ENCODE assay signal across 14 cellular contexts in genomic region chr13:68551701-68552522, GRCh38.
DNase-seq lines count a peak whose midpoint lies in the region; ATAC-seq and TF ChIP-seq lines count a peak whose summit lies in the region.
"Had no signal": no experiment of that assay in that cellular context is flagged by ENCODE, and none has a peak within 500 bp of the region (broad histone marks: within the 10 kb centered on the region; RNA-seq: fewer than 3 reads in every experiment).

No MANE protein-coding gene starts in this region.

- no peak for TF ChIP-seq CTCF in right lobe of liver (IDR thresholded peaks at IDR 0.05)

- H3K36me3 ChIP-seq in right lobe of liver = no peaks in the 10 kb centered on the region
- H3K36me3 ChIP-seq: MG63 had no signal

- peak overlapping the region in 1 of 3 donors; percentile 29 for H3K27ac ChIP-seq in right lobe of liver
- H3K27ac ChIP-seq: body of pancreas had no signal

- peak; percentile 2 for DNase-seq in Daoy (ENCODE audit: low read depth)
- peak; percentile 1 for DNase-seq in HS-5 (ENCODE audit: low read depth)
- DNase-seq in right lobe of liver = no peak
- DNase-seq in inferior parietal cortex (ENCODE audit: extremely low spot score) = no peak
- no peak for DNase-seq in AG08395 (ENCODE audit: low spot score)
- DNase-seq: activated CD4-positive, CD25-positive, alpha-beta regulatory T cell; activated naive CD4-positive, alpha-beta T cell; body of pancreas; MG63; naive B cell; NK-92 treated with Interleukin-12 subunit alpha and Interleukin-12 subunit beta, amount 100 ng/mL, for 24 hours had no signal

- TF ChIP-seq POLR2A in right lobe of liver (IDR thresholded peaks at IDR 0.05) = no peak

- no peaks in the 10 kb centered on the region for H3K9me3 ChIP-seq in right lobe of liver
- H3K9me3 ChIP-seq: body of pancreas, MG63 had no signal

- 32% methylated on average over 4 of the region's 5 CpGs for WGBS in right lobe of liver (ENCODE audit: insufficient coverage, low coverage, low lambda C conversion rate, missing lambda C conversion rate)

- ATAC-seq in SK-N-SH treated with all-trans-retinoic acid at 6 μM for 48 hours = peak; percentile 53
- peak; percentile 83 to 99 (median 94) for ATAC-seq in right lobe of liver
- no peak for ATAC-seq in HG03139 (IDR thresholded peaks at IDR 0.05; ENCODE audit: unreplicated experiment)
- ATAC-seq in activated CD4-positive, CD25-positive, alpha-beta regulatory T cell treated with anti-CD3 and anti-CD28 coated beads, Interleukin-2, amount 50 U/mL, for 24 hours = no peak
- ATAC-seq: body of pancreas had no signal

- intact Hi-C loops in right lobe of liver (cut with DNase I) = no loop called here

- H3K4me3 ChIP-seq in right lobe of liver = peak overlapping the region in 2 of 3 donors; percentile 6 to 29
- H3K4me3 ChIP-seq: body of pancreas, MG63 had no signal

- H3K27me3 ChIP-seq in right lobe of liver = no peaks in the 10 kb centered on the region
- H3K27me3 ChIP-seq: body of pancreas, MG63 had no signal

- H3K4me1 ChIP-seq in right lobe of liver = no peaks in the 10 kb centered on the region
- H3K4me1 ChIP-seq: body of pancreas had no signal

TF ChIP-seq in SK-N-SH treated with all-trans-retinoic acid at 6 μM for 48 hours, 23 proteins besides CTCF, POLR2A, EP300 and RAD21:
- TF ChIP-seq ZNF8 (CRISPR knock-in tag; IDR thresholded peaks at IDR 0.05) = no peak
- TF ChIP-seq TOX (CRISPR knock-in tag; IDR thresholded peaks at IDR 0.05; ENCODE audit: borderline replicate concordance) = no peak
- no peak for TF ChIP-seq ARNTL (CRISPR knock-in tag; IDR thresholded peaks at IDR 0.05; ENCODE audit: borderline replicate concordance, low read depth)
- TF ChIP-seq ZFP30 (CRISPR knock-in tag; IDR thresholded peaks at IDR 0.05) = no peak

Comparison
In these comparisons a context has a peak if more than half of its experiments do, and no peak if none do; other contexts are left out.
1. DNase-seq: peak in Daoy (single experiment) and HS-5 (single experiment); none in right lobe of liver (0 of 3), inferior parietal cortex (single experiment) and AG08395 (single experiment).
2. ATAC-seq: peak in SK-N-SH treated with all-trans-retinoic acid at 6 μM for 48 hours (single experiment) and right lobe of liver (4 of 4); none in HG03139 (single experiment) and activated CD4-positive, CD25-positive, alpha-beta regulatory T cell treated with anti-CD3 and anti-CD28 coated beads, Interleukin-2, amount 50 U/mL, for 24 hours (0 of 2).